In genomic region chr4:26867914-26868684, GRCh38 we compare ENCODE assay signal across 13 cellular contexts. TPM values are rescaled to one million over a fixed set of nuclear protein-coding genes. Genes with fewer than 3 reads are reported as not detected.
DNase-seq lines count a peak whose midpoint lies in the region; ATAC-seq and TF ChIP-seq lines count a peak whose summit lies in the region.
"Had no signal": no experiment of that assay in that cellular context is flagged by ENCODE, and none has a peak within 500 bp of the region (broad histone marks: within the 10 kb centered on the region; RNA-seq: fewer than 3 reads in every experiment).

No MANE protein-coding gene starts in this region.

- no peaks in the 10 kb centered on the region for H3K9me3 ChIP-seq in left lung
- H3K9me3 ChIP-seq in testis, result no peaks in the 10 kb centered on the region
- H3K9me3 ChIP-seq: thyroid gland had no signal

- H3K4me3 Mint-ChIP-seq in activated naive CD8-positive, alpha-beta T cell, result peak overlapping the region; percentile 31
- H3K4me3 Mint-ChIP-seq: GM23338 had no signal

- peaks cover 4% of the 10 kb centered on the region for H3K36me3 Mint-ChIP-seq in activated naive CD8-positive, alpha-beta T cell

- peaks cover 83% of the 10 kb centered on the region for H3K4me1 Mint-ChIP-seq in activated naive CD8-positive, alpha-beta T cell (ENCODE audit: low read depth)

- peaks cover 4 to 61% of the 10 kb centered on the region in 2 donors for H3K4me1 ChIP-seq in left lung
- H3K4me1 ChIP-seq in testis, result peaks cover 12% of the 10 kb centered on the region

- H3K27ac Mint-ChIP-seq in activated naive CD8-positive, alpha-beta T cell, result peak overlapping the region; percentile 43
- H3K27ac Mint-ChIP-seq: GM23338 had no signal

- peak overlapping the region in 1 of 2 donors; percentile 7 for H3K27ac ChIP-seq in left lung
- peak overlapping the region in 1 of 2 donors; percentile 25 for H3K27ac ChIP-seq in testis

- intact Hi-C loops in left cardiac atrium (cut with DNase I) (loop anchor here (10.0 kb wide), 2 partner anchors 113 to 137 kb away; no protein-coding TSS in a partner anchor), Right ventricle myocardium inferior (cut with DNase I) (no loop called here), left lung (cut with DNase I) (loop anchor here in 1 of 2 donors (10.0 kb wide), 1 partner anchor 137 kb away; no protein-coding TSS in a partner anchor), testis (cut with DNase I; ENCODE audit: low total_unique reads) (no loop called here)

- peak; percentile 47 to 86 for ATAC-seq in left cardiac atrium
- ATAC-seq in Right ventricle myocardium inferior, result no peak
- ATAC-seq in left lung, result peak; percentile 31
- no peak for ATAC-seq in HG02852 (IDR thresholded peaks at IDR 0.05; ENCODE audit: unreplicated experiment)
- ATAC-seq in HG03280 (IDR thresholded peaks at IDR 0.05; ENCODE audit: unreplicated experiment), result no peak
- ATAC-seq: GM23338 had no signal

- WGBS in testis, 2 donors, result 49 to 53% methylated on average over 3 of the region's 3 CpGs

- H3K4me3 ChIP-seq in left lung (no peak overlapping the region), testis (no peak overlapping the region)
- H3K4me3 ChIP-seq: GM23338, thyroid gland had no signal

- H3K27me3 ChIP-seq in left lung (no peaks in the 10 kb centered on the region), testis (no peaks in the 10 kb centered on the region)
- H3K27me3 ChIP-seq: thyroid gland had no signal

- peak; percentile 30 for DNase-seq in left cardiac atrium
- no peak for DNase-seq in Right ventricle myocardium inferior (ENCODE audit: missing footprints)
- DNase-seq in left lung, result no peak
- peak; percentile 38 for DNase-seq in testis
- no peak for DNase-seq in cerebellar nuclear complex (lab: John Stamatoyannopoulos, UW)
- DNase-seq: C1 segment of cervical spinal cord; NCI-H2171; stimulated activated CD4-positive, alpha-beta T cell treated with anti-CD3 and anti-CD28 coated beads, Interleukin-4, amount 100 ng/mL, for 4 hours; thyroid gland had no signal

- TF ChIP-seq CTCF in left lung (IDR thresholded peaks at IDR 0.05) (no peak), testis (IDR thresholded peaks at IDR 0.05) (no peak)

- no peaks in the 10 kb centered on the region for H3K27me3 Mint-ChIP-seq in activated naive CD8-positive, alpha-beta T cell

- H3K9me3 Mint-ChIP-seq in activated naive CD8-positive, alpha-beta T cell (ENCODE audit: low read depth), result no peaks in the 10 kb centered on the region
- H3K9me3 Mint-ChIP-seq: GM23338 had no signal

- TF ChIP-seq POLR2A in testis (IDR thresholded peaks at IDR 0.05), result no peak

- H3K36me3 ChIP-seq in left lung, result no peaks in the 10 kb centered on the region
- H3K36me3 ChIP-seq in testis (ENCODE audit: low read depth, missing control alignments), result no peaks in the 10 kb centered on the region
- H3K36me3 ChIP-seq: thyroid gland had no signal

RNA-seq across cellular contexts. Expression of gene STIM2, which starts 7.5 kb away (rescaled TPM):
- total RNA-seq in left cardiac atrium (10 to 100 TPM; 12.1 to 16.9 TPM), Right ventricle myocardium inferior (9.2 TPM), left lung (10 to 100 TPM; 29.1 to 37.6 TPM), testis (10 to 100 TPM; 29.4 to 35.0 TPM)
- polyA plus RNA-seq in testis (ENCODE audit: insufficient read depth, low read depth, low replicate concordance), result 14.3 TPM

Comparison
In these comparisons a context has a peak if more than half of its experiments do, and no peak if none do; other contexts are left out.
1. ATAC-seq: peak in left cardiac atrium (2 of 2) and left lung (single experiment); none in Right ventricle myocardium inferior (single experiment), HG02852 (single experiment) and HG03280 (single experiment).
2. DNase-seq: peak in left cardiac atrium (single experiment) and testis (single experiment); none in Right ventricle myocardium inferior (single experiment), left lung (0 of 2) and cerebellar nuclear complex (0 of 2).
3. intact Hi-C loops: an anchor here in left cardiac atrium (10.0 kb wide); none called in Right ventricle myocardium inferior and testis.